In the genomic region with DNA sequence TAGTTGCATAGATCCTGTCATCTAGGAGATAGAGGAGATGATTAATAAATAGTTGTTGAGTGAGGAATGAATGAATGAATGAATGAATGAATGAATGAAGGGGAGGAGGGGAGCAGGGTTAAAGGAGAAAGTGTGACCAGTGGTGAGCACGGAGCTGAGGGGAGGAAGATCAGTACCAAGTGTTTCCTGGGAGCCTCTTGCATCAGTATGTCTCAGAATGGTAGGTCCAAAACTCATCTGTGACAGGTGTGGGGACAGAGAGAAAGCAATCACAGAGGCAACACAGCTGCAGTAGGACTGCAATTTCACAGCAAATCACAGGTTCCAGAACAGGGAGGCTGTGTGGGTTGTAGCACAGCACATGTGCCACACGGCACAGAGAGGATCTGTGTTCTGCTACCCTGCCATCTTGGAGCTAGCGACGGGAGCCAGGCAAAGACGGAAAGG, we compare ENCODE assay signal across 1 cellular context.
TF ChIP-seq lines count a peak whose summit lies in the region.

No MANE protein-coding gene starts in this region.

TF ChIP-seq in HEK293, 187 proteins besides CTCF, POLR2A, EP300 and RAD21 (continued from another document):
- TF ChIP-seq SP2 (tag by site-specific recombination; IDR thresholded peaks at IDR 0.05) = no peak
- TF ChIP-seq ZNF350 (tag by site-specific recombination; IDR thresholded peaks at IDR 0.05) = no peak
- TF ChIP-seq, protein P1, sequence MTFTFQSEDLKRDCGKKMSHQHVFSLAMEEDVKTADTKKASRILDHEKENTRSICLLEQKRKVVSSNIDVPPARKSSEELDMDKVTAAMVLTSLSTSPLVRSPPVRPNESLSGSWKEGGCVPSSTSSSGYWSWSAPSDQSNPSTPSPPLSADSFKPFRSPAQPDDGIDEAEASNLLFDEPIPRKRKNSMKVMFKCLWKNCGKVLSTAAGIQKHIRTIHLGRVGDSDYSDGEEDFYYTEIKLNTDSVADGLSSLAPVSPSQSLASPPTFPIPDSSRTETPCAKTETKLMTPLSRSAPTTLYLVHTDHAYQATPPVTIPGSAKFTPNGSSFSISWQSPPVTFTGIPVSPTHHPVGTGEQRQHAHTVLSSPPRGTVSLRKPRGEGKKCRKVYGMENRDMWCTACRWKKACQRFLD (tag by site-specific recombination; IDR thresholded peaks at IDR 0.05) = no peak
- no peak for TF ChIP-seq ZNF560 (tag by site-specific recombination; IDR thresholded peaks at IDR 0.05; ENCODE audit: borderline replicate concordance)
- TF ChIP-seq ZSCAN23 (tag by site-specific recombination; IDR thresholded peaks at IDR 0.05) = no peak
